In genomic region chr22:44693145-44693544, GRCh38 we compare ENCODE assay signal across 16 cellular contexts. TPM values are rescaled to one million over a fixed set of nuclear protein-coding genes. Genes with fewer than 3 reads are reported as not detected.
A peak's percentile ranks its signal among the peaks of the same experiment; 100 is the strongest.
DNase-seq lines count a peak whose midpoint lies in the region; ATAC-seq, FAIRE-seq and TF ChIP-seq lines count a peak whose summit lies in the region.
"Had no signal": no experiment of that assay in that cellular context is flagged by ENCODE, and none has a peak within 500 bp of the region (broad histone marks: within the 10 kb centered on the region; RNA-seq: fewer than 3 reads in every experiment).

No MANE protein-coding gene starts in this region.

- BruUV-seq in HepG2 (replicated peaks; lab: Mats Ljungman, UMichigan) (no TSS peak), IMR-90 (replicated peaks; lab: Mats Ljungman, UMichigan) (no TSS peak), PC-3 (replicated peaks; lab: Mats Ljungman, UMichigan) (no TSS peak)

- no peak overlapping the region for H3K14ac ChIP-seq in IMR-90 (replicated peaks; ENCODE audit: low read depth, low read length)

- POLR2A ChIA-PET in HepG2 (lab: Yijun Ruan, JAX) (interaction anchor here (1.4 to 2.1 kb wide), 2 partner anchors 8 to 16 kb away, joined by 5 to 7 read pairs; no protein-coding TSS in a partner anchor), IMR-90 (lab: Charles Lee; ENCODE audit: unreplicated experiment) (no interaction called here), PC-3 (lab: Charles Lee; ENCODE audit: unreplicated experiment) (no interaction called here)

- no peaks in the 10 kb centered on the region; the same call in 1 of the 2 replicates for H4K20me1 ChIP-seq in HepG2 (ENCODE audit: insufficient read depth, low read length)
- no peaks in the 10 kb centered on the region; the same call in 1 of the 2 replicates for H4K20me1 ChIP-seq in IMR-90 (ENCODE audit: insufficient read depth, low read length)
- no peaks in the 10 kb centered on the region for H4K20me1 ChIP-seq in PC-3 (ENCODE audit: low read length)
- H4K20me1 ChIP-seq: BLaER1 had no signal

- WGBS in HepG2 (ENCODE audit: low lambda C conversion rate): 89% methylated on average over 2 of the region's 4 CpGs
- WGBS in right lobe of liver (ENCODE audit: insufficient coverage, low coverage, low lambda C conversion rate, missing lambda C conversion rate): 80% methylated on average over 2 of the region's 4 CpGs
- 100% methylated on average over 1 of the region's 4 CpGs; no CpG with 5 or more reads in 1 of the 2 experiments for WGBS in IMR-90 (ENCODE audit: extremely low coverage in 2 of 2, insufficient read length in 1 of 2), 2 experiments

- H2AK5ac ChIP-seq in IMR-90 (ENCODE audit: low read depth, low read length): peak overlapping the region; percentile 8; the same call in 1 of the 2 replicates

- peaks cover 6% of the 10 kb centered on the region for H3K36me3 Mint-ChIP-seq in central memory CD8-positive, alpha-beta T cell (ENCODE audit: insufficient read depth)

- TF ChIP-seq EP300 in HepG2 (IDR thresholded peaks at IDR 0.05; ENCODE audit: low read depth in 2 of 2, low read length in 2 of 2) (no peak), HepG2 (CRISPR knock-in tag; IDR thresholded peaks at IDR 0.05; ENCODE audit: borderline replicate concordance) (no peak)

- H3K4me1 Mint-ChIP-seq in central memory CD8-positive, alpha-beta T cell: peaks cover 17% of the 10 kb centered on the region

- H3K36me3 ChIP-seq in HepG2 (replicated peaks in 1 of 2; ENCODE audit: control insufficient read depth in 1 of 2, insufficient read depth in 2 of 2, low read length in 2 of 2): peaks cover 3 to 4% of the 10 kb centered on the region in 2 experiments; a peak in 2 of 5 replicates
- H3K36me3 ChIP-seq in right lobe of liver: no peaks in the 10 kb centered on the region
- H3K36me3 ChIP-seq in IMR-90 (ENCODE audit: control insufficient read depth, insufficient read depth, low read length): peaks cover 3% of the 10 kb centered on the region; the same call in 1 of the 2 replicates
- no peaks in the 10 kb centered on the region for H3K36me3 ChIP-seq in PC-3 (ENCODE audit: low read depth, low read length)
- no peaks in the 10 kb centered on the region for H3K36me3 ChIP-seq in right atrium auricular region
- H3K36me3 ChIP-seq: BLaER1 had no signal

- H3K4me2 ChIP-seq in HepG2 (ENCODE audit: low read depth, low read length) (no peak overlapping the region), IMR-90 (ENCODE audit: low read depth, low read length) (no peak overlapping the region), PC-3 (ENCODE audit: low read length) (no peak overlapping the region)
- H3K4me2 ChIP-seq: BLaER1 had no signal

- peaks cover 13% of the 10 kb centered on the region for H3K9me1 ChIP-seq in IMR-90 (ENCODE audit: insufficient read depth, low read length)

- H3K4me3 ChIP-seq in HepG2 (replicated peaks in 1 of 3; ENCODE audit: insufficient read depth in 1 of 3, low read depth in 2 of 3, low read length in 3 of 3) (no peak overlapping the region), right lobe of liver (no peak overlapping the region), IMR-90 (ENCODE audit: insufficient read depth, low read depth, low read length) (no peak overlapping the region), PC-3 (ENCODE audit: low read length) (no peak overlapping the region), right atrium auricular region (no peak overlapping the region)
- H3K4me3 ChIP-seq: BLaER1 had no signal

- H3K9me3 ChIP-seq in HepG2 (ENCODE audit: low read length) (no peaks in the 10 kb centered on the region), right lobe of liver (no peaks in the 10 kb centered on the region), IMR-90 (ENCODE audit: control insufficient read depth, insufficient read depth, low read length) (no peaks in the 10 kb centered on the region), PC-3 (ENCODE audit: low read length) (no peaks in the 10 kb centered on the region), right atrium auricular region (no peaks in the 10 kb centered on the region)
- H3K9me3 ChIP-seq: BLaER1 had no signal

- H2AFZ ChIP-seq in HepG2 (ENCODE audit: low read length): no peak overlapping the region
- H2AFZ ChIP-seq in IMR-90 (replicated peaks; ENCODE audit: low read length, poor library complexity): no peak overlapping the region
- no peak overlapping the region for H2AFZ ChIP-seq in PC-3 (ENCODE audit: low read length)

- TF ChIP-seq CTCF in HepG2 (CRISPR knock-in tag; IDR thresholded peaks at IDR 0.05) (no peak), right lobe of liver (IDR thresholded peaks at IDR 0.05) (no peak), IMR-90 (conservative IDR thresholded peaks at IDR 0.05; ENCODE audit: low read depth, low read length) (no peak), PC-3 (conservative IDR thresholded peaks at IDR 0.05; ENCODE audit: low read depth, low read length) (no peak), right atrium auricular region (IDR thresholded peaks at IDR 0.05) (no peak)

- H3K4me1 ChIP-seq in HepG2 (ENCODE audit: insufficient read depth, low read length): peaks cover 17% of the 10 kb centered on the region
- no peaks in the 10 kb centered on the region for H3K4me1 ChIP-seq in right lobe of liver
- peaks cover 13% of the 10 kb centered on the region for H3K4me1 ChIP-seq in IMR-90 (ENCODE audit: control insufficient read depth, insufficient read depth, low read length)
- H3K4me1 ChIP-seq in PC-3 (ENCODE audit: insufficient read depth, low read length): no peaks in the 10 kb centered on the region; the same call in 1 of the 2 replicates
- no peaks in the 10 kb centered on the region for H3K4me1 ChIP-seq in right atrium auricular region

- peak overlapping the region; percentile 69 for H3K27ac Mint-ChIP-seq in central memory CD8-positive, alpha-beta T cell (ENCODE audit: low read depth)

- DNase-seq in HepG2 (ENCODE audit: low spot score): no peak
- no peak for DNase-seq in right lobe of liver
- DNase-seq in IMR-90: no peak
- no peak for DNase-seq in central memory CD8-positive, alpha-beta T cell (ENCODE audit: low spot score in 2 of 2)
- DNase-seq in urothelium cell line (ENCODE audit: low spot score): no peak
- no peak for DNase-seq in PC-3
- DNase-seq in right atrium auricular region (ENCODE audit: low spot score): no peak
- DNase-seq: 8988T; AML-193; CD4-positive, CD25-positive, alpha-beta regulatory T cell; GF-D8 had no signal

- CTCF ChIA-PET in HepG2 (lab: Yijun Ruan, JAX; ENCODE audit: low intra/inter-chr PET ratio, low total read pairs): no interaction called here
- CTCF ChIA-PET in IMR-90 (lab: Yijun Ruan, JAX): no interaction called here
- CTCF ChIA-PET in PC-3 (lab: Charles Lee): no interaction called here

- H2BK15ac ChIP-seq in IMR-90 (ENCODE audit: low read depth, low read length): no peak overlapping the region

- H3K27ac ChIP-seq in HepG2 (ENCODE audit: extremely low read length, insufficient read depth, low read length) (peak overlapping the region; percentile 77), right lobe of liver (no peak overlapping the region), IMR-90 (ENCODE audit: insufficient read depth, low read length) (no peak overlapping the region), PC-3 (ENCODE audit: low read length) (no peak overlapping the region), right atrium auricular region (no peak overlapping the region)
- H3K27ac ChIP-seq: BLaER1 had no signal

- ATAC-seq in HepG2: peak; percentile 51
- ATAC-seq in right lobe of liver: no peak
- ATAC-seq in IMR-90 (ENCODE audit: low read depth): no peak
- ATAC-seq in central memory CD8-positive, alpha-beta T cell (replicated peaks; ENCODE audit: extremely low read depth, poor library complexity, severe bottlenecking): no peak
- no peak for ATAC-seq in PC-3
- ATAC-seq in GM21529 (IDR thresholded peaks at IDR 0.05; ENCODE audit: unreplicated experiment): no peak

- H3K9ac ChIP-seq in HepG2 (ENCODE audit: insufficient read depth, low read depth, low read length) (no peak overlapping the region), IMR-90 (ENCODE audit: low read depth, low read length) (no peak overlapping the region), PC-3 (ENCODE audit: low read length) (no peak overlapping the region)
- H3K9ac ChIP-seq: BLaER1 had no signal

- H3K79me2 ChIP-seq in HepG2 (ENCODE audit: insufficient read depth, low read length) (peaks cover 17% of the 10 kb centered on the region), PC-3 (ENCODE audit: low read length) (no peaks in the 10 kb centered on the region)

- H3K4me3 Mint-ChIP-seq in central memory CD8-positive, alpha-beta T cell: no peak overlapping the region
- H3K4me3 Mint-ChIP-seq: CD4-positive, CD25-positive, alpha-beta regulatory T cell had no signal

- H2BK120ac ChIP-seq in IMR-90 (ENCODE audit: low read depth, low read length): no peak overlapping the region

- no peaks in the 10 kb centered on the region for H3K27me3 ChIP-seq in HepG2 (ENCODE audit: control insufficient read depth in 1 of 2, insufficient read depth in 2 of 2, low read length in 2 of 2)
- H3K27me3 ChIP-seq in right lobe of liver: no peaks in the 10 kb centered on the region
- no peaks in the 10 kb centered on the region for H3K27me3 ChIP-seq in IMR-90 (ENCODE audit: control insufficient read depth, insufficient read depth, low read length)
- no peaks in the 10 kb centered on the region for H3K27me3 ChIP-seq in PC-3 (ENCODE audit: low read length)
- H3K27me3 ChIP-seq in right atrium auricular region: no peaks in the 10 kb centered on the region
- H3K27me3 ChIP-seq: BLaER1 had no signal

- no peak overlapping the region for H3K4ac ChIP-seq in IMR-90 (ENCODE audit: low read depth, low read length)

- no peaks in the 10 kb centered on the region for H3K27me3 Mint-ChIP-seq in central memory CD8-positive, alpha-beta T cell

- TF ChIP-seq RAD21 in HepG2 (CRISPR knock-in tag; IDR thresholded peaks at IDR 0.05) (no peak), IMR-90 (IDR thresholded peaks at IDR 0.05; ENCODE audit: low read length) (no peak)

- no peak overlapping the region for H4K5ac ChIP-seq in IMR-90 (ENCODE audit: low read depth, low read length)

- no peak overlapping the region for H3K18ac ChIP-seq in IMR-90 (ENCODE audit: low read depth, low read length)

- no peak overlapping the region for H2BK5ac ChIP-seq in IMR-90 (ENCODE audit: low read depth, low read length, poor library complexity, severe bottlenecking)

- H4K8ac ChIP-seq in IMR-90 (ENCODE audit: low read depth in 2 of 2, low read length in 2 of 2): no peak overlapping the region

- no peak overlapping the region for H3K56ac ChIP-seq in IMR-90 (ENCODE audit: extremely low read depth, insufficient read depth, low read length)

- H3K9me3 Mint-ChIP-seq in central memory CD8-positive, alpha-beta T cell: no peaks in the 10 kb centered on the region
- H3K9me3 Mint-ChIP-seq: CD4-positive, CD25-positive, alpha-beta regulatory T cell had no signal

- no peaks in the 10 kb centered on the region for H3K9me2 ChIP-seq in PC-3 (replicated peaks; ENCODE audit: low read length)

- FAIRE-seq in HepG2 (lab: Jason Lieb, UNC) (no peak), urothelium cell line (lab: Jason Lieb, UNC) (peak; percentile 69)
- FAIRE-seq: D721Med, GM19239 had no signal

- H3K23ac ChIP-seq in IMR-90 (ENCODE audit: low read depth, low read length): no peak overlapping the region

- dilution Hi-C loops in IMR-90 (cut with HindIII; ENCODE audit: low sequenced_read_pairs, unreplicated experiment): no loop called here

- in situ Hi-C loops in HepG2 (cut with HindIII; ENCODE audit: extremely low pct_ligation_motif_present, low pct_unique_long_range_greater_than_20kb) (no loop called here), IMR-90 (cut with MboI; ENCODE audit: low sequenced_read_pairs) (no loop called here)

- intact Hi-C loops in HepG2 (cut with micrococcal nuclease; ENCODE audit: unreplicated experiment): no loop called here
- intact Hi-C loops in right lobe of liver (cut with DNase I): loop anchor here in 1 of 2 donors (10.0 kb wide), 1 partner anchor 402 kb away; no protein-coding TSS in a partner anchor
- intact Hi-C loops in IMR-90 (cut with micrococcal nuclease): no loop called here
- intact Hi-C loops in PC-3 (cut with micrococcal nuclease): no loop called here

- no peak overlapping the region for H2AK9ac ChIP-seq in IMR-90 (replicated peaks; ENCODE audit: low read depth, low read length, poor library complexity)

- no peaks in the 10 kb centered on the region for H3F3A ChIP-seq in PC-3 (ENCODE audit: low read length, unreplicated experiment)

- TF ChIP-seq POLR2A in HepG2 (IDR thresholded peaks at IDR 0.05; ENCODE audit: insufficient read depth in 1 of 2, low read depth in 2 of 2, low read length in 2 of 2) (no peak), right lobe of liver (IDR thresholded peaks at IDR 0.05) (no peak), IMR-90 (IDR thresholded peaks at IDR 0.05; ENCODE audit: low read depth, low read length) (no peak)

- H4K91ac ChIP-seq in IMR-90 (ENCODE audit: insufficient read depth, low read depth, low read length): no peak overlapping the region

- H3K79me1 ChIP-seq in IMR-90 (ENCODE audit: low read depth in 1 of 2, low read length in 2 of 2): 0 out of 4 replicates have a peak, but pooled peaks cover 0 to 10% of the 10 kb centered on the region in 2 experiments

- H2BK20ac ChIP-seq in IMR-90 (ENCODE audit: low read depth, low read length): no peak overlapping the region

RNA-seq across cellular contexts. Expression of gene PRR5, which starts 8.9 kb away (rescaled TPM):
- total RNA-seq in HepG2 (2016; rRNA removed; fragmentation: Illumina TruSeq; extraction: Trizol) (19.4 and 27.5 TPM in 2 replicates), right lobe of liver (10 to 100 TPM; 14.1 to 25.3 (median 20.2) TPM), IMR-90 (2012; rRNA removed) (7.5 and 8.1 TPM in 2 replicates), PC-3 (2014; rRNA removed) (14.5 and 21.8 TPM in 2 replicates), right atrium auricular region (10 to 100 TPM; 10.5 to 12.1 TPM)
- 11.8 and 14.1 TPM in 2 replicates for total RNA-seq in HepG2 (2016; cell fraction: cytosol; rRNA removed; fragmentation: Illumina TruSeq; extraction: Trizol; ENCODE audit: low read depth)
- 18.0 and 27.8 TPM in 2 replicates for total RNA-seq in HepG2 (2016; cell fraction: insoluble cytoplasmic fraction; rRNA removed; fragmentation: Illumina TruSeq; extraction: Trizol)
- total RNA-seq in HepG2 (2016; cell fraction: membrane; rRNA removed; fragmentation: Illumina TruSeq; extraction: Trizol): 20.5 and 24.3 TPM in 2 replicates
- 29.0 and 30.8 TPM in 2 replicates for total RNA-seq in HepG2 (2016; cell fraction: nucleus; rRNA removed; fragmentation: Illumina TruSeq; extraction: Trizol)
- polyA plus RNA-seq in HepG2 (2011; rRNA removed) (11.6 and 14.2 TPM in 2 replicates), IMR-90 (2012; rRNA removed) (23.1 and 24.3 TPM in 2 replicates)
- polyA plus RNA-seq in HepG2 (2011; cell fraction: cytosol; rRNA removed): 10.6 and 15.7 TPM in 2 replicates
- polyA plus RNA-seq in HepG2 (2011; cell fraction: nucleus; rRNA removed): 37.8 and 39.5 TPM in 2 replicates
- polyA plus RNA-seq in HepG2 (2012): 9.0 and 15.0 TPM in 2 replicates
- 15.7 and 19.9 TPM in 2 replicates for polyA plus RNA-seq in HepG2 (2016; cell fraction: cytosol; fragmentation: Illumina TruSeq; extraction: Trizol; ENCODE audit: low read depth)
- 27.0 and 28.3 TPM in 2 replicates for polyA plus RNA-seq in HepG2 (2016; cell fraction: insoluble cytoplasmic fraction; fragmentation: Illumina TruSeq; extraction: Trizol; ENCODE audit: low read depth)
- polyA plus RNA-seq in HepG2 (2016; cell fraction: membrane; fragmentation: Illumina TruSeq; extraction: Trizol; ENCODE audit: low read depth): 23.3 and 25.4 TPM in 2 replicates
- polyA plus RNA-seq in HepG2 (2016; cell fraction: nucleus; fragmentation: Illumina TruSeq; extraction: Trizol; ENCODE audit: insufficient read depth, low read depth): 52.2 and 53.0 TPM in 2 replicates
- 23.9 and 28.6 TPM in 2 replicates for polyA minus RNA-seq in HepG2 (2011; rRNA and poly(A)+ RNA removed; ENCODE audit: low replicate concordance)
- polyA minus RNA-seq in HepG2 (2011; cell fraction: cytosol; rRNA and poly(A)+ RNA removed): 6.8 and 9.5 TPM in 2 replicates
- 24.1 and 24.2 TPM in 2 replicates for polyA minus RNA-seq in HepG2 (2011; cell fraction: nucleus; rRNA and poly(A)+ RNA removed)
- polyA plus RNA-seq in IMR-90 (2012; cell fraction: cytosol; rRNA removed): 17.7 and 39.4 TPM in 2 replicates
- 39.7 and 77.7 TPM in 2 replicates for polyA plus RNA-seq in IMR-90 (2012; cell fraction: nucleus; rRNA removed; ENCODE audit: low replicate concordance)

RNA-seq across cellular contexts. Expression of gene ARHGAP8, which starts 59.2 kb away (rescaled TPM):
- total RNA-seq in HepG2 (2016; rRNA removed; fragmentation: Illumina TruSeq; extraction: Trizol): 0.07 and 0.17 TPM in 2 replicates
- 0.20 TPM in 1 of 2 replicates, not detected in the other for total RNA-seq in HepG2 (2016; cell fraction: cytosol; rRNA removed; fragmentation: Illumina TruSeq; extraction: Trizol; ENCODE audit: low read depth)
- 0.11 TPM in 1 of 2 replicates, not detected in the other for total RNA-seq in HepG2 (2016; cell fraction: insoluble cytoplasmic fraction; rRNA removed; fragmentation: Illumina TruSeq; extraction: Trizol)
- 0.25 and 0.45 TPM in 2 replicates for total RNA-seq in HepG2 (2016; cell fraction: membrane; rRNA removed; fragmentation: Illumina TruSeq; extraction: Trizol)
- not detected in 2 replicates for total RNA-seq in HepG2 (2016; cell fraction: nucleus; rRNA removed; fragmentation: Illumina TruSeq; extraction: Trizol)
- 0.72 TPM in 1 of 2 replicates, not detected in the other for polyA plus RNA-seq in HepG2 (2011; rRNA removed)
- 0.05 TPM in 1 of 2 replicates, not detected in the other for polyA plus RNA-seq in HepG2 (2011; cell fraction: cytosol; rRNA removed)
- polyA plus RNA-seq in HepG2 (2011; cell fraction: nucleus; rRNA removed): 0.09 TPM in 1 of 2 replicates, not detected in the other
- not detected in 2 replicates for polyA plus RNA-seq in HepG2 (2012)
- 0.15 TPM in 1 of 2 replicates, not detected in the other for polyA plus RNA-seq in HepG2 (2016; cell fraction: cytosol; fragmentation: Illumina TruSeq; extraction: Trizol; ENCODE audit: low read depth)
- polyA plus RNA-seq in HepG2 (2016; cell fraction: insoluble cytoplasmic fraction; fragmentation: Illumina TruSeq; extraction: Trizol; ENCODE audit: low read depth): 0.32 TPM in 1 of 2 replicates, not detected in the other
- polyA plus RNA-seq in HepG2 (2016; cell fraction: membrane; fragmentation: Illumina TruSeq; extraction: Trizol; ENCODE audit: low read depth): 0.06 TPM in 1 of 2 replicates, not detected in the other
- polyA plus RNA-seq in HepG2 (2016; cell fraction: nucleus; fragmentation: Illumina TruSeq; extraction: Trizol; ENCODE audit: insufficient read depth, low read depth): not detected in 2 replicates
- polyA minus RNA-seq in HepG2 (2011; rRNA and poly(A)+ RNA removed; ENCODE audit: low replicate concordance): 0.08 and 0.91 TPM in 2 replicates
- not detected in 2 replicates for polyA minus RNA-seq in HepG2 (2011; cell fraction: cytosol; rRNA and poly(A)+ RNA removed)
- not detected in 2 replicates for polyA minus RNA-seq in HepG2 (2011; cell fraction: nucleus; rRNA and poly(A)+ RNA removed)
- total RNA-seq in right lobe of liver: 1 to 10 TPM in 1 of 6 experiments, under 1 TPM in 4, not detected in 1; 0.49 to 1.0 (median 0.61) TPM
- 0.18 and 0.28 TPM in 2 replicates for total RNA-seq in IMR-90 (2012; rRNA removed)
- 0.06 and 0.21 TPM in 2 replicates for polyA plus RNA-seq in IMR-90 (2012; rRNA removed)
- 0.11 and 0.17 TPM in 2 replicates for polyA plus RNA-seq in IMR-90 (2012; cell fraction: cytosol; rRNA removed)
- 0.78 and 0.85 TPM in 2 replicates for polyA plus RNA-seq in IMR-90 (2012; cell fraction: nucleus; rRNA removed; ENCODE audit: low replicate concordance)
- 29.4 and 30.9 TPM in 2 replicates for total RNA-seq in PC-3 (2014; rRNA removed)
- under 1 TPM in 1 of 2 donors, not detected in 1; 0.24 TPM for total RNA-seq in right atrium auricular region
- total RNA-seq: H4 had no signal

Comparison
In these comparisons a context has a peak if more than half of its experiments do, and no peak if none do; other contexts are left out.
1. RNA of gene ARHGAP8, which starts 59.2 kb away (total RNA-seq): 29.4 to 30.9 TPM in PC-3; 0.49 to 1.0 TPM in right lobe of liver, 0.24 TPM in right atrium auricular region, 0.18 to 0.28 TPM in IMR-90 and 0.07 to 0.45 TPM in HepG2; every median in the first group is over 10 times any median in the second.